Comparison of ENCODE assay signal across 25 cellular contexts in genomic region chrX:114970806-114971205, GRCh38. TPM values are rescaled to one million over a fixed set of nuclear protein-coding genes. Genes with fewer than 3 reads are reported as not detected.
A peak's percentile ranks its signal among the peaks of the same experiment; 100 is the strongest.
DNase-seq lines count a peak whose midpoint lies in the region; ATAC-seq and TF ChIP-seq lines count a peak whose summit lies in the region.
"Had no signal": no experiment of that assay in that cellular context is flagged by ENCODE, and none has a peak within 500 bp of the region (broad histone marks: within the 10 kb centered on the region; RNA-seq: fewer than 3 reads in every experiment).

No MANE protein-coding gene starts in this region.

- H3K9me2 ChIP-seq in GM23248 (ENCODE audit: insufficient read depth) = no peaks in the 10 kb centered on the region

- no peaks in the 10 kb centered on the region for H3K36me3 Mint-ChIP-seq in T-helper 2 cell treated with Interferon-gamma antibody and Interleukin-4, amounts not matched to agents 5 μg/mL and 100 μg/mL, for 36 hours (ENCODE audit: low read depth)
- H3K36me3 Mint-ChIP-seq: CD8-positive, alpha-beta T cell had no signal

- no peaks in the 10 kb centered on the region for H4K20me1 ChIP-seq in GM23248 (ENCODE audit: insufficient read depth)

- in situ Hi-C loops in GM23248 (cut with MboI) = no loop called here

- H3K9me3 ChIP-seq in GM23248 (ENCODE audit: low read depth) = no peaks in the 10 kb centered on the region
- H3K9me3 ChIP-seq: Caco-2 had no signal

- H3K36me3 ChIP-seq in GM23248 (ENCODE audit: low read depth) = no peaks in the 10 kb centered on the region

- H3K4me2 ChIP-seq in GM23248 (ENCODE audit: unreplicated experiment) = no peak overlapping the region

- DNase-seq in GM23248 = peak; percentile 3
- DNase-seq in cardiac fibroblast (ENCODE audit: low read depth in 2 of 2) = peak; percentile 36 to 39
- peak; percentile 13 for DNase-seq in fibroblast of villous mesenchyme (ENCODE audit: low read depth)
- peak; percentile 36 for DNase-seq in stromal cell of bone marrow (ENCODE audit: low read depth)
- no peak for DNase-seq in T-helper 2 cell treated with Interferon-gamma antibody and Interleukin-4, amounts not matched to agents 5 μg/mL and 100 μg/mL, for 36 hours (ENCODE audit: low spot score)
- DNase-seq in DMS 273 treated with DMSO at 0.1 percent for 48 hours (lab: John Stamatoyannopoulos, UW) = no peak
- DNase-seq: C1 segment of cervical spinal cord; Caco-2; CD8-positive, alpha-beta T cell; DMS79; H9; HFFc6; Karpas-422; NCI-H1092; NCI-H1417 treated with DMSO at 0.1 percent for 48 hours; NCI-H1694 treated with DMSO at 0.1 percent for 48 hours; NCI-H2081; NCI-H2227 treated with DMSO at 0.1 percent for 48 hours; NCI-H526 treated with DMSO at 0.1 percent for 48 hours; SHP77 had no signal

- no peak overlapping the region for H3K4me3 ChIP-seq in GM23248
- H3K4me3 ChIP-seq in cardiac fibroblast (replicated peaks in 1 of 2; ENCODE audit: low read depth in 2 of 2, low read length in 2 of 2) = no peak overlapping the region
- no peak overlapping the region for H3K4me3 ChIP-seq in fibroblast of villous mesenchyme (ENCODE audit: low read depth, low read length)

- H3F3A ChIP-seq in GM23248 (ENCODE audit: insufficient read depth) = no peaks in the 10 kb centered on the region

- 70 to 75% methylated on average over 3 of the region's 3 CpGs for WGBS in GM23248 (ENCODE audit: low coverage in 1 of 2, low lambda C conversion rate in 2 of 2, missing lambda C conversion rate in 2 of 2), 2 experiments

- H3K4me1 Mint-ChIP-seq in T-helper 2 cell treated with Interferon-gamma antibody and Interleukin-4, amounts not matched to agents 5 μg/mL and 100 μg/mL, for 36 hours (ENCODE audit: low read depth) = no peaks in the 10 kb centered on the region

- H3K27me3 Mint-ChIP-seq in T-helper 2 cell treated with Interferon-gamma antibody and Interleukin-4, amounts not matched to agents 5 μg/mL and 100 μg/mL, for 36 hours (ENCODE audit: low read depth) = no peaks in the 10 kb centered on the region

- H3K9ac ChIP-seq in GM23248 = no peak overlapping the region

- H3K27me3 ChIP-seq in GM23248 (replicated peaks; ENCODE audit: insufficient read depth) = no peaks in the 10 kb centered on the region

- no peak overlapping the region for H2AFZ ChIP-seq in GM23248

- H3K27ac ChIP-seq in GM23248 = no peak overlapping the region
- H3K27ac ChIP-seq: RWPE1 had no signal

- H3K9me3 Mint-ChIP-seq in T-helper 2 cell treated with Interferon-gamma antibody and Interleukin-4, amounts not matched to agents 5 μg/mL and 100 μg/mL, for 36 hours = no peaks in the 10 kb centered on the region
- H3K9me3 Mint-ChIP-seq: CD8-positive, alpha-beta T cell; H9; HFFc6 had no signal

- no peak for TF ChIP-seq CTCF in cardiac fibroblast (IDR thresholded peaks at IDR 0.05; ENCODE audit: low read depth, low read length)
- TF ChIP-seq CTCF in fibroblast of villous mesenchyme (IDR thresholded peaks at IDR 0.05; ENCODE audit: insufficient read depth, low read depth, low read length) = no peak

- no peak for ATAC-seq in HG03457 (IDR thresholded peaks at IDR 0.05; ENCODE audit: unreplicated experiment)
- ATAC-seq: CD8-positive, alpha-beta T cell; HepG2; Panc1 had no signal

- no peaks in the 10 kb centered on the region for H3K79me2 ChIP-seq in GM23248 (ENCODE audit: insufficient read depth)

- peaks cover 2% of the 10 kb centered on the region; the same call in 1 of the 2 replicates for H3K4me1 ChIP-seq in GM23248 (ENCODE audit: insufficient read depth)
- H3K4me1 ChIP-seq: Caco-2 had no signal

- no peak overlapping the region for H3K4me3 Mint-ChIP-seq in T-helper 2 cell treated with Interferon-gamma antibody and Interleukin-4, amounts not matched to agents 5 μg/mL and 100 μg/mL, for 36 hours
- H3K4me3 Mint-ChIP-seq: CD8-positive, alpha-beta T cell; H9; HFFc6 had no signal

- H3K27ac Mint-ChIP-seq in T-helper 2 cell treated with Interferon-gamma antibody and Interleukin-4, amounts not matched to agents 5 μg/mL and 100 μg/mL, for 36 hours = no peak overlapping the region
- H3K27ac Mint-ChIP-seq: CD8-positive, alpha-beta T cell; H9; HFFc6 had no signal

RNA-seq across cellular contexts. Expression of gene IL13RA2, which starts 46.6 kb away (rescaled TPM):
- total RNA-seq in GM23248 (2014; rRNA removed; shearing (Covaris generic)) = 9.4 and 11.5 TPM in 2 replicates
- 11.6 and 12.3 TPM in 2 replicates for polyA plus RNA-seq in GM23248 (2016; fragmentation: Nextera tagmentation; extraction: Ambion mirVana)
- total RNA-seq in fibroblast of villous mesenchyme = 2.2 and 2.3 TPM in 2 replicates
- total RNA-seq: Caco-2; CD8-positive, alpha-beta T cell; H9; HepG2; OCI-LY7 had no signal
- polyA plus RNA-seq: HepG2 had no signal

Comparison
In these comparisons a context has a peak if more than half of its experiments do, and no peak if none do; other contexts are left out.
1. DNase-seq: peak in GM23248 (single experiment), cardiac fibroblast (2 of 2), fibroblast of villous mesenchyme (single experiment) and stromal cell of bone marrow (single experiment); none in T-helper 2 cell treated with Interferon-gamma antibody and Interleukin-4, amounts not matched to agents 5 μg/mL and 100 μg/mL, for 36 hours (single experiment) and DMS 273 treated with DMSO at 0.1 percent for 48 hours (single experiment).